In genomic region chr7:6402741-6403140, GRCh38 we compare ENCODE assay signal across 26 cellular contexts. TPM values are rescaled to one million over a fixed set of nuclear protein-coding genes. Genes with fewer than 3 reads are reported as not detected.
A peak's percentile ranks its signal among the peaks of the same experiment; 100 is the strongest.
DNase-seq lines count a peak whose midpoint lies in the region; ATAC-seq, FAIRE-seq and TF ChIP-seq lines count a peak whose summit lies in the region.
"Had no signal": no experiment of that assay in that cellular context is flagged by ENCODE, and none has a peak within 500 bp of the region (broad histone marks: within the 10 kb centered on the region; RNA-seq: fewer than 3 reads in every experiment).

No MANE protein-coding gene starts in this region.

- H3K27me3 ChIP-seq in HepG2 (ENCODE audit: control insufficient read depth in 1 of 2, insufficient read depth in 2 of 2, low read length in 2 of 2), result no peaks in the 10 kb centered on the region
- H3K27me3 ChIP-seq in right lobe of liver, result no peaks in the 10 kb centered on the region
- H3K27me3 ChIP-seq in dorsolateral prefrontal cortex, result no peaks in the 10 kb centered on the region
- no peaks in the 10 kb centered on the region for H3K27me3 ChIP-seq in upper lobe of right lung
- H3K27me3 ChIP-seq: BLaER1, Peyer's patch had no signal

- H3K27ac Mint-ChIP-seq in neural crest cell (ENCODE audit: unreplicated experiment), result peak overlapping the region; percentile 7
- peak overlapping the region in 1 of 6 donors; percentile 17 for H3K27ac Mint-ChIP-seq in immature natural killer cell
- H3K27ac Mint-ChIP-seq: activated CD4-positive, alpha-beta T cell treated with anti-CD3 and anti-CD28 coated beads, Interleukin-2, amount 10 ng/mL, durations not matched to agents 7 days and 5 days; activated CD8-positive, alpha-beta memory T cell treated with anti-CD3 and anti-CD28 coated beads, Interleukin-2, amount 10 ng/mL, durations not matched to agents 7 days and 5 days; activated naive CD4-positive, alpha-beta T cell treated with anti-CD3 and anti-CD28 coated beads, Interleukin-2, amount 10 ng/mL, durations not matched to agents 7 days and 5 days; stimulated activated memory B cell treated with anti-CD40 and anti-IgM and Interleukin-4, amounts not matched to agents 10 μg/mL and 1 μg/mL and 100 μg/mL, for 72 hours had no signal

- POLR2A ChIA-PET in HepG2 (lab: Yijun Ruan, JAX), result no interaction called here

- H3K4me2 ChIP-seq in HepG2 (ENCODE audit: low read depth, low read length), result no peak overlapping the region
- H3K4me2 ChIP-seq: BLaER1 had no signal

- H3K4me3 Mint-ChIP-seq in neural crest cell (no peak overlapping the region), immature natural killer cell (no peak overlapping the region)
- H3K4me3 Mint-ChIP-seq: activated CD4-positive, alpha-beta T cell treated with anti-CD3 and anti-CD28 coated beads, Interleukin-2, amount 10 ng/mL, durations not matched to agents 7 days and 5 days; activated CD8-positive, alpha-beta memory T cell treated with anti-CD3 and anti-CD28 coated beads, Interleukin-2, amount 10 ng/mL, durations not matched to agents 7 days and 5 days; activated naive CD4-positive, alpha-beta T cell treated with anti-CD3 and anti-CD28 coated beads, Interleukin-2, amount 10 ng/mL, durations not matched to agents 7 days and 5 days; stimulated activated memory B cell treated with anti-CD40 and anti-IgM and Interleukin-4, amounts not matched to agents 10 μg/mL and 1 μg/mL and 100 μg/mL, for 72 hours had no signal

- H3K9me3 Mint-ChIP-seq in neural crest cell, result no peaks in the 10 kb centered on the region
- H3K9me3 Mint-ChIP-seq in immature natural killer cell, result no peaks in the 10 kb centered on the region
- H3K9me3 Mint-ChIP-seq: activated CD4-positive, alpha-beta T cell treated with anti-CD3 and anti-CD28 coated beads, Interleukin-2, amount 10 ng/mL, durations not matched to agents 7 days and 5 days; activated naive CD4-positive, alpha-beta T cell treated with anti-CD3 and anti-CD28 coated beads, Interleukin-2, amount 10 ng/mL, durations not matched to agents 7 days and 5 days; stimulated activated memory B cell treated with anti-CD40 and anti-IgM and Interleukin-4, amounts not matched to agents 10 μg/mL and 1 μg/mL and 100 μg/mL, for 72 hours had no signal

- H3K4me3 ChIP-seq in HepG2 (replicated peaks in 1 of 3; ENCODE audit: insufficient read depth in 1 of 3, low read depth in 2 of 3, low read length in 3 of 3) (no peak overlapping the region), right lobe of liver (no peak overlapping the region), dorsolateral prefrontal cortex (no peak overlapping the region), upper lobe of right lung (no peak overlapping the region)
- H3K4me3 ChIP-seq: BLaER1, GM23248, Peyer's patch had no signal

- no peaks in the 10 kb centered on the region for H3K9me3 ChIP-seq in HepG2 (ENCODE audit: low read length)
- H3K9me3 ChIP-seq in right lobe of liver, result no peaks in the 10 kb centered on the region
- H3K9me3 ChIP-seq in upper lobe of right lung, result no peaks in the 10 kb centered on the region
- H3K9me3 ChIP-seq: BLaER1, Peyer's patch had no signal

- TF ChIP-seq CTCF in HepG2 (CRISPR knock-in tag; IDR thresholded peaks at IDR 0.05) (no peak), right lobe of liver (IDR thresholded peaks at IDR 0.05) (no peak), dorsolateral prefrontal cortex (IDR thresholded peaks at IDR 0.05 in 54 of 56, conservative IDR thresholded peaks at IDR 0.05 in 2 of 56; ENCODE audit: low read depth in 1 of 56, partially characterized antibody in 56 of 56) (no peak), neural crest cell (conservative IDR thresholded peaks at IDR 0.05) (no peak), upper lobe of right lung (IDR thresholded peaks at IDR 0.05) (no peak)

- TSS peak; percentile 52 for BruUV-seq in HepG2 (replicated peaks; lab: Mats Ljungman, UMichigan)

- TF ChIP-seq RAD21 in HepG2 (CRISPR knock-in tag; IDR thresholded peaks at IDR 0.05), result no peak

- H3K36me3 Mint-ChIP-seq in neural crest cell (ENCODE audit: low read depth), result peaks cover 19% of the 10 kb centered on the region
- H3K36me3 Mint-ChIP-seq in immature natural killer cell, result peaks cover 12 to 39% (median 22%) of the 10 kb centered on the region in 3 donors

- in situ Hi-C loops in HepG2 (cut with HindIII; ENCODE audit: extremely low pct_ligation_motif_present, low pct_unique_long_range_greater_than_20kb), result no loop called here

- H3K4me1 ChIP-seq in HepG2 (ENCODE audit: insufficient read depth, low read length) (peaks cover 30% of the 10 kb centered on the region), right lobe of liver (peaks cover 0 to 5% (median 0%) of the 10 kb centered on the region in 4 donors), upper lobe of right lung (peaks cover 23% of the 10 kb centered on the region)

- CTCF ChIA-PET in HepG2 (lab: Yijun Ruan, JAX; ENCODE audit: low intra/inter-chr PET ratio, low total read pairs), result no interaction called here

- H2AFZ ChIP-seq in HepG2 (ENCODE audit: low read length), result no peak overlapping the region
- H2AFZ ChIP-seq: GM23248, parathyroid adenoma had no signal

- peaks cover 21 to 77% of the 10 kb centered on the region in 2 experiments for H3K36me3 ChIP-seq in HepG2 (replicated peaks in 1 of 2; ENCODE audit: control insufficient read depth in 1 of 2, insufficient read depth in 2 of 2, low read length in 2 of 2)
- H3K36me3 ChIP-seq in right lobe of liver, result peaks cover 3 to 72% (median 29%) of the 10 kb centered on the region in 4 donors
- H3K36me3 ChIP-seq in upper lobe of right lung, result peaks cover 83% of the 10 kb centered on the region

- no peak for FAIRE-seq in HepG2 (lab: Jason Lieb, UNC)
- FAIRE-seq: colon had no signal

- TF ChIP-seq EP300 in HepG2 (IDR thresholded peaks at IDR 0.05; ENCODE audit: low read depth in 2 of 2, low read length in 2 of 2), result no peak
- no peak for TF ChIP-seq EP300 in HepG2 (CRISPR knock-in tag; IDR thresholded peaks at IDR 0.05; ENCODE audit: borderline replicate concordance)

- DNase-seq in HepG2 (ENCODE audit: low spot score) (no peak), right lobe of liver (no peak), dorsolateral prefrontal cortex (no peak), neural crest cell (ENCODE audit: low read depth, low spot score) (no peak), immature natural killer cell (no peak), upper lobe of right lung (no peak), GF-D8 (lab: John Stamatoyannopoulos, UW) (no peak)
- DNase-seq: ACHN; activated CD4-positive, alpha-beta T cell treated with anti-CD3 and anti-CD28 coated beads, Interleukin-2, amount 10 ng/mL, durations not matched to agents 7 days and 5 days; activated CD8-positive, alpha-beta memory T cell treated with anti-CD3 and anti-CD28 coated beads, Interleukin-2, amount 10 ng/mL, durations not matched to agents 7 days and 5 days; activated naive CD4-positive, alpha-beta T cell treated with anti-CD3 and anti-CD28 coated beads, Interleukin-2, amount 10 ng/mL, durations not matched to agents 7 days and 5 days; anterior cingulate cortex; effector CD8-positive, alpha-beta T cell; GM23248; left cardiac atrium; NCI-H1694; NCI-H526 treated with DMSO at 0.1 percent for 48 hours; Peyer's patch; stimulated activated CD4-positive, alpha-beta T cell treated with anti-CD3 and anti-CD28 coated beads, Interleukin-4, amount 100 ng/mL, for 4 hours; T1000 had no signal

- H3K27ac ChIP-seq in HepG2 (ENCODE audit: extremely low read length, insufficient read depth, low read length), result no peak overlapping the region
- no peak overlapping the region for H3K27ac ChIP-seq in right lobe of liver
- H3K27ac ChIP-seq in dorsolateral prefrontal cortex, result peak overlapping the region in 34 of 59 donors; percentile 1 to 69 (median 35)
- H3K27ac ChIP-seq in upper lobe of right lung, result no peak overlapping the region
- H3K27ac ChIP-seq: BLaER1, GM23248, parathyroid adenoma, Peyer's patch had no signal

- TF ChIP-seq POLR2A in HepG2 (IDR thresholded peaks at IDR 0.05; ENCODE audit: insufficient read depth in 1 of 2, low read depth in 2 of 2, low read length in 2 of 2), result no peak
- no peak for TF ChIP-seq POLR2A in right lobe of liver (IDR thresholded peaks at IDR 0.05)

- no peaks in the 10 kb centered on the region for H3K27me3 Mint-ChIP-seq in neural crest cell (ENCODE audit: low read depth)
- peaks cover 0 to 6% (median 0%) of the 10 kb centered on the region in 3 donors for H3K27me3 Mint-ChIP-seq in immature natural killer cell (ENCODE audit: low read depth in 3 of 3)
- H3K27me3 Mint-ChIP-seq: activated CD4-positive, alpha-beta T cell treated with anti-CD3 and anti-CD28 coated beads, Interleukin-2, amount 10 ng/mL, durations not matched to agents 7 days and 5 days; activated CD8-positive, alpha-beta memory T cell treated with anti-CD3 and anti-CD28 coated beads, Interleukin-2, amount 10 ng/mL, durations not matched to agents 7 days and 5 days; activated naive CD4-positive, alpha-beta T cell treated with anti-CD3 and anti-CD28 coated beads, Interleukin-2, amount 10 ng/mL, durations not matched to agents 7 days and 5 days; stimulated activated memory B cell treated with anti-CD40 and anti-IgM and Interleukin-4, amounts not matched to agents 10 μg/mL and 1 μg/mL and 100 μg/mL, for 72 hours had no signal

- no peaks in the 10 kb centered on the region for H3K4me1 Mint-ChIP-seq in neural crest cell
- peaks cover 29 to 31% of the 10 kb centered on the region in 2 donors for H3K4me1 Mint-ChIP-seq in immature natural killer cell

- H3K9ac ChIP-seq in HepG2 (ENCODE audit: insufficient read depth, low read depth, low read length), result no peak overlapping the region
- H3K9ac ChIP-seq: BLaER1, GM23248, parathyroid adenoma had no signal

- intact Hi-C loops in HepG2 (cut with micrococcal nuclease; ENCODE audit: unreplicated experiment) (no loop called here), right lobe of liver (cut with DNase I) (no loop called here), dorsolateral prefrontal cortex (cut with DNase I) (no loop called here), upper lobe of right lung (cut with DNase I) (no loop called here)

- 98% methylated on average over 13 of the region's 13 CpGs for WGBS in HepG2 (ENCODE audit: low lambda C conversion rate)
- WGBS in right lobe of liver (ENCODE audit: insufficient coverage, low coverage, low lambda C conversion rate, missing lambda C conversion rate), result 92% methylated on average over 13 of the region's 13 CpGs

- peaks cover 34% of the 10 kb centered on the region for H4K20me1 ChIP-seq in HepG2 (ENCODE audit: insufficient read depth, low read length)

- ATAC-seq in HepG2 (no peak), right lobe of liver (no peak), upper lobe of right lung (no peak), HG02840 (IDR thresholded peaks at IDR 0.05; ENCODE audit: low FRiP score, unreplicated experiment) (no peak)
- ATAC-seq: activated CD8-positive, alpha-beta memory T cell treated with anti-CD3 and anti-CD28 coated beads, Interleukin-2, amount 10 ng/mL, durations not matched to agents 7 days and 5 days; left cardiac atrium; right cardiac atrium; stimulated activated memory B cell treated with anti-CD40 and anti-IgM and Interleukin-4, amounts not matched to agents 10 μg/mL and 1 μg/mL and 100 μg/mL, for 72 hours had no signal

- H3K79me2 ChIP-seq in HepG2 (ENCODE audit: insufficient read depth, low read length), result peaks cover 23% of the 10 kb centered on the region

RNA-seq across cellular contexts. Expression of gene RAC1, which starts 28.4 kb away (rescaled TPM):
- total RNA-seq in HepG2 (2016; rRNA removed; fragmentation: Illumina TruSeq; extraction: Trizol), result 80.7 and 92.3 TPM in 2 replicates
- total RNA-seq in HepG2 (2016; cell fraction: cytosol; rRNA removed; fragmentation: Illumina TruSeq; extraction: Trizol; ENCODE audit: low read depth), result 33.7 and 42.8 TPM in 2 replicates
- total RNA-seq in HepG2 (2016; cell fraction: insoluble cytoplasmic fraction; rRNA removed; fragmentation: Illumina TruSeq; extraction: Trizol), result 79.1 and 81.6 TPM in 2 replicates
- total RNA-seq in HepG2 (2016; cell fraction: membrane; rRNA removed; fragmentation: Illumina TruSeq; extraction: Trizol), result 68.4 and 78.8 TPM in 2 replicates
- 43.3 and 45.3 TPM in 2 replicates for total RNA-seq in HepG2 (2016; cell fraction: nucleus; rRNA removed; fragmentation: Illumina TruSeq; extraction: Trizol)
- 183 and 228 TPM in 2 replicates for polyA plus RNA-seq in HepG2 (2011; rRNA removed)
- 157 and 234 TPM in 2 replicates for polyA plus RNA-seq in HepG2 (2011; cell fraction: cytosol; rRNA removed)
- 75.7 and 78.6 TPM in 2 replicates for polyA plus RNA-seq in HepG2 (2011; cell fraction: nucleus; rRNA removed)
- polyA plus RNA-seq in HepG2 (2012), result 160 and 216 TPM in 2 replicates
- polyA plus RNA-seq in HepG2 (2016; cell fraction: cytosol; fragmentation: Illumina TruSeq; extraction: Trizol; ENCODE audit: low read depth), result 133 and 156 TPM in 2 replicates
- polyA plus RNA-seq in HepG2 (2016; cell fraction: insoluble cytoplasmic fraction; fragmentation: Illumina TruSeq; extraction: Trizol; ENCODE audit: low read depth), result 227 and 254 TPM in 2 replicates
- 179 and 194 TPM in 2 replicates for polyA plus RNA-seq in HepG2 (2016; cell fraction: membrane; fragmentation: Illumina TruSeq; extraction: Trizol; ENCODE audit: low read depth)
- 148 and 169 TPM in 2 replicates for polyA plus RNA-seq in HepG2 (2016; cell fraction: nucleus; fragmentation: Illumina TruSeq; extraction: Trizol; ENCODE audit: insufficient read depth, low read depth)
- 104 and 174 TPM in 2 replicates for polyA minus RNA-seq in HepG2 (2011; rRNA and poly(A)+ RNA removed; ENCODE audit: low replicate concordance)
- polyA minus RNA-seq in HepG2 (2011; cell fraction: cytosol; rRNA and poly(A)+ RNA removed), result 92.9 and 96.5 TPM in 2 replicates
- polyA minus RNA-seq in HepG2 (2011; cell fraction: nucleus; rRNA and poly(A)+ RNA removed), result 45.4 and 62.7 TPM in 2 replicates
- 100 to 1,000 TPM in 1 of 6 experiments, 10 to 100 TPM in 5; 72.6 to 154 (median 89.7) TPM for total RNA-seq in right lobe of liver
- 100 to 1,000 TPM; 189 to 309 (median 248) TPM for total RNA-seq in dorsolateral prefrontal cortex
- total RNA-seq in neural crest cell, result 200 and 224 TPM in 2 replicates
- 100 to 1,000 TPM; 324 to 389 (median 386) TPM for polyA plus RNA-seq in immature natural killer cell
- 255 TPM for total RNA-seq in upper lobe of right lung

RNA-seq across cellular contexts. Expression of gene DAGLB, which starts 45.0 kb away (rescaled TPM):
- total RNA-seq in HepG2 (2016; rRNA removed; fragmentation: Illumina TruSeq; extraction: Trizol) (3.6 and 7.9 TPM in 2 replicates), right lobe of liver (10 to 100 TPM in 4 of 6 experiments, 1 to 10 TPM in 2; 8.9 to 12.7 (median 11.7) TPM), dorsolateral prefrontal cortex (10 to 100 TPM; 29.3 to 64.4 (median 44.3) TPM), neural crest cell (33.0 and 36.0 TPM in 2 replicates), upper lobe of right lung (34.7 TPM)
- 6.4 and 7.1 TPM in 2 replicates for total RNA-seq in HepG2 (2016; cell fraction: cytosol; rRNA removed; fragmentation: Illumina TruSeq; extraction: Trizol; ENCODE audit: low read depth)
- total RNA-seq in HepG2 (2016; cell fraction: insoluble cytoplasmic fraction; rRNA removed; fragmentation: Illumina TruSeq; extraction: Trizol), result 3.1 and 7.2 TPM in 2 replicates
- total RNA-seq in HepG2 (2016; cell fraction: membrane; rRNA removed; fragmentation: Illumina TruSeq; extraction: Trizol), result 4.0 and 4.5 TPM in 2 replicates
- 10.1 and 13.2 TPM in 2 replicates for total RNA-seq in HepG2 (2016; cell fraction: nucleus; rRNA removed; fragmentation: Illumina TruSeq; extraction: Trizol)
- polyA plus RNA-seq in HepG2 (2011; rRNA removed) (9.8 and 11.5 TPM in 2 replicates), immature natural killer cell (10 to 100 TPM in 1 of 3 donors, 1 to 10 TPM in 2; 6.0 to 12.6 (median 7.4) TPM)
- 9.4 and 11.5 TPM in 2 replicates for polyA plus RNA-seq in HepG2 (2011; cell fraction: cytosol; rRNA removed)
- polyA plus RNA-seq in HepG2 (2011; cell fraction: nucleus; rRNA removed), result 20.8 and 23.8 TPM in 2 replicates
- 7.9 and 10.4 TPM in 2 replicates for polyA plus RNA-seq in HepG2 (2012)
- polyA plus RNA-seq in HepG2 (2016; cell fraction: cytosol; fragmentation: Illumina TruSeq; extraction: Trizol; ENCODE audit: low read depth), result 1.2 and 1.8 TPM in 2 replicates
- polyA plus RNA-seq in HepG2 (2016; cell fraction: insoluble cytoplasmic fraction; fragmentation: Illumina TruSeq; extraction: Trizol; ENCODE audit: low read depth), result 3.4 and 4.3 TPM in 2 replicates
- polyA plus RNA-seq in HepG2 (2016; cell fraction: membrane; fragmentation: Illumina TruSeq; extraction: Trizol; ENCODE audit: low read depth), result 2.0 and 2.2 TPM in 2 replicates
- polyA plus RNA-seq in HepG2 (2016; cell fraction: nucleus; fragmentation: Illumina TruSeq; extraction: Trizol; ENCODE audit: insufficient read depth, low read depth), result 21.3 and 23.7 TPM in 2 replicates
- 40.2 and 95.0 TPM in 2 replicates for polyA minus RNA-seq in HepG2 (2011; rRNA and poly(A)+ RNA removed; ENCODE audit: low replicate concordance)
- 9.5 and 9.9 TPM in 2 replicates for polyA minus RNA-seq in HepG2 (2011; cell fraction: cytosol; rRNA and poly(A)+ RNA removed)
- 24.1 and 29.1 TPM in 2 replicates for polyA minus RNA-seq in HepG2 (2011; cell fraction: nucleus; rRNA and poly(A)+ RNA removed)

RNA-seq across cellular contexts. Expression of gene FAM220A, which starts 54.0 kb away (rescaled TPM):
- 12.0 and 14.7 TPM in 2 replicates for total RNA-seq in HepG2 (2016; rRNA removed; fragmentation: Illumina TruSeq; extraction: Trizol)
- 8.8 TPM in 2 replicates for total RNA-seq in HepG2 (2016; cell fraction: cytosol; rRNA removed; fragmentation: Illumina TruSeq; extraction: Trizol; ENCODE audit: low read depth)
- total RNA-seq in HepG2 (2016; cell fraction: insoluble cytoplasmic fraction; rRNA removed; fragmentation: Illumina TruSeq; extraction: Trizol), result 12.4 and 12.8 TPM in 2 replicates
- total RNA-seq in HepG2 (2016; cell fraction: membrane; rRNA removed; fragmentation: Illumina TruSeq; extraction: Trizol), result 24.5 and 25.6 TPM in 2 replicates
- total RNA-seq in HepG2 (2016; cell fraction: nucleus; rRNA removed; fragmentation: Illumina TruSeq; extraction: Trizol), result 6.4 and 7.1 TPM in 2 replicates
- 10.2 and 10.5 TPM in 2 replicates for polyA plus RNA-seq in HepG2 (2011; rRNA removed)
- 8.5 and 10.8 TPM in 2 replicates for polyA plus RNA-seq in HepG2 (2011; cell fraction: cytosol; rRNA removed)
- 3.0 and 4.0 TPM in 2 replicates for polyA plus RNA-seq in HepG2 (2011; cell fraction: nucleus; rRNA removed)
- 8.1 and 8.3 TPM in 2 replicates for polyA plus RNA-seq in HepG2 (2012)
- 10.3 and 11.6 TPM in 2 replicates for polyA plus RNA-seq in HepG2 (2016; cell fraction: cytosol; fragmentation: Illumina TruSeq; extraction: Trizol; ENCODE audit: low read depth)
- polyA plus RNA-seq in HepG2 (2016; cell fraction: insoluble cytoplasmic fraction; fragmentation: Illumina TruSeq; extraction: Trizol; ENCODE audit: low read depth), result 16.3 and 16.9 TPM in 2 replicates
- 20.2 and 22.5 TPM in 2 replicates for polyA plus RNA-seq in HepG2 (2016; cell fraction: membrane; fragmentation: Illumina TruSeq; extraction: Trizol; ENCODE audit: low read depth)
- 8.1 and 8.6 TPM in 2 replicates for polyA plus RNA-seq in HepG2 (2016; cell fraction: nucleus; fragmentation: Illumina TruSeq; extraction: Trizol; ENCODE audit: insufficient read depth, low read depth)
- polyA minus RNA-seq in HepG2 (2011; rRNA and poly(A)+ RNA removed; ENCODE audit: low replicate concordance), result 12.7 and 12.9 TPM in 2 replicates
- 11.9 and 15.0 TPM in 2 replicates for polyA minus RNA-seq in HepG2 (2011; cell fraction: cytosol; rRNA and poly(A)+ RNA removed)
- 4.0 and 4.7 TPM in 2 replicates for polyA minus RNA-seq in HepG2 (2011; cell fraction: nucleus; rRNA and poly(A)+ RNA removed)
- 1 to 10 TPM; 3.5 to 9.5 (median 5.5) TPM for total RNA-seq in right lobe of liver
- 10 to 100 TPM; 17.0 to 54.5 (median 31.2) TPM for total RNA-seq in dorsolateral prefrontal cortex
- 19.4 and 25.0 TPM in 2 replicates for total RNA-seq in neural crest cell
- 1 to 10 TPM; 1.9 to 6.2 (median 5.7) TPM for polyA plus RNA-seq in immature natural killer cell
- total RNA-seq in upper lobe of right lung, result 10.7 TPM

Comparison
In these comparisons a context has a peak if more than half of its experiments do, and no peak if none do; other contexts are left out.
1. H3K27ac ChIP-seq: peak in dorsolateral prefrontal cortex (34 of 59); none in HepG2 (single experiment), right lobe of liver (0 of 3) and upper lobe of right lung (single experiment).